7 cellular contexts compared by ENCODE assay signal in genomic region chr21:6020953-6021716, GRCh38.
DNase-seq lines count a peak whose midpoint lies in the region; ATAC-seq and TF ChIP-seq lines count a peak whose summit lies in the region.
"Not testable (repeated sequence)": the region's sequence is repeated elsewhere in the genome, so short reads cannot be mapped to it uniquely, and the experiment has no call there.

No MANE protein-coding gene starts in this region.

- not testable (repeated sequence) for H3K9me3 ChIP-seq in IMR-90 (ENCODE audit: control insufficient read depth, insufficient read depth, low read length); heart right ventricle; left lung; upper lobe of left lung

- in situ Hi-C loops in IMR-90 (cut with MboI; ENCODE audit: low sequenced_read_pairs): not testable (repeated sequence)

- H2AFZ ChIP-seq in IMR-90 (replicated peaks; ENCODE audit: low read length, poor library complexity): not testable (repeated sequence)

- not testable (repeated sequence) for DNase-seq in IMR-90; heart right ventricle; left lung; omental fat pad (ENCODE audit: low spot score); upper lobe of left lung

- H3K79me1 ChIP-seq in IMR-90 (ENCODE audit: low read depth in 1 of 2, low read length in 2 of 2): not testable (repeated sequence)

- H4K5ac ChIP-seq in IMR-90 (ENCODE audit: low read depth, low read length): not testable (repeated sequence)

- not testable (repeated sequence) for TF ChIP-seq CTCF in IMR-90 (conservative IDR thresholded peaks at IDR 0.05; ENCODE audit: low read depth, low read length); heart right ventricle (IDR thresholded peaks at IDR 0.05); left lung (IDR thresholded peaks at IDR 0.05); omental fat pad (IDR thresholded peaks at IDR 0.05); upper lobe of left lung (IDR thresholded peaks at IDR 0.05)

- H3K56ac ChIP-seq in IMR-90 (ENCODE audit: extremely low read depth, insufficient read depth, low read length): not testable (repeated sequence)

- no CpG with 5 or more reads among the region's 10 CpGs for WGBS in IMR-90 (ENCODE audit: extremely low coverage in 2 of 2, insufficient read length in 1 of 2), 2 experiments
- WGBS in heart right ventricle, 2 donors: no CpG with 5 or more reads among the region's 10 CpGs
- WGBS in upper lobe of left lung, 2 donors: no CpG with 5 or more reads among the region's 10 CpGs

- CTCF ChIA-PET in IMR-90 (lab: Yijun Ruan, JAX): not testable (repeated sequence)

- not testable (repeated sequence) for H3K4ac ChIP-seq in IMR-90 (ENCODE audit: low read depth, low read length)

- not testable (repeated sequence) for H3K18ac ChIP-seq in IMR-90 (ENCODE audit: low read depth, low read length)

- not testable (repeated sequence) for H2BK5ac ChIP-seq in IMR-90 (ENCODE audit: low read depth, low read length, poor library complexity, severe bottlenecking)

- BruUV-seq in IMR-90 (replicated peaks; lab: Mats Ljungman, UMichigan): not testable (repeated sequence)

- H2AK9ac ChIP-seq in IMR-90 (replicated peaks; ENCODE audit: low read depth, low read length, poor library complexity): not testable (repeated sequence)

- not testable (repeated sequence) for H3K4me2 ChIP-seq in IMR-90 (ENCODE audit: low read depth, low read length)

- intact Hi-C loops in IMR-90 (cut with micrococcal nuclease); heart right ventricle (cut with DNase I); left lung (cut with DNase I): not testable (repeated sequence)

- H3K9ac ChIP-seq in IMR-90 (ENCODE audit: low read depth, low read length): not testable (repeated sequence)

- H2BK15ac ChIP-seq in IMR-90 (ENCODE audit: low read depth, low read length): not testable (repeated sequence)

- not testable (repeated sequence) for H3K36me3 ChIP-seq in IMR-90 (ENCODE audit: control insufficient read depth, insufficient read depth, low read length); heart right ventricle; left lung; upper lobe of left lung

- not testable (repeated sequence) for H3K4me1 ChIP-seq in IMR-90 (ENCODE audit: control insufficient read depth, insufficient read depth, low read length); heart right ventricle; left lung; upper lobe of left lung

- H3K9me1 ChIP-seq in IMR-90 (ENCODE audit: insufficient read depth, low read length): not testable (repeated sequence)

- not testable (repeated sequence) for H4K91ac ChIP-seq in IMR-90 (ENCODE audit: insufficient read depth, low read depth, low read length)

- not testable (repeated sequence) for H2BK120ac ChIP-seq in IMR-90 (ENCODE audit: low read depth, low read length)

- not testable (repeated sequence) for H4K8ac ChIP-seq in IMR-90 (ENCODE audit: low read depth in 2 of 2, low read length in 2 of 2)

- H3K27me3 ChIP-seq in IMR-90 (ENCODE audit: control insufficient read depth, insufficient read depth, low read length); heart right ventricle; left lung; upper lobe of left lung: not testable (repeated sequence)

- H4K20me1 ChIP-seq in IMR-90 (ENCODE audit: insufficient read depth, low read length): not testable (repeated sequence)

- dilution Hi-C loops in IMR-90 (cut with HindIII; ENCODE audit: low sequenced_read_pairs, unreplicated experiment): not testable (repeated sequence)

- not testable (repeated sequence) for TF ChIP-seq EP300 in upper lobe of left lung (IDR thresholded peaks at IDR 0.05)

- H3K4me3 ChIP-seq in IMR-90 (ENCODE audit: insufficient read depth, low read depth, low read length); heart right ventricle; left lung; upper lobe of left lung: not testable (repeated sequence)

- not testable (repeated sequence) for H3K23ac ChIP-seq in IMR-90 (ENCODE audit: low read depth, low read length)

- not testable (repeated sequence) for H2AK5ac ChIP-seq in IMR-90 (ENCODE audit: low read depth, low read length)

- H3K27ac ChIP-seq in IMR-90 (ENCODE audit: insufficient read depth, low read length); heart right ventricle; left lung; upper lobe of left lung: not testable (repeated sequence)

- not testable (repeated sequence) for H2BK20ac ChIP-seq in IMR-90 (ENCODE audit: low read depth, low read length)

- TF ChIP-seq RAD21 in IMR-90 (IDR thresholded peaks at IDR 0.05; ENCODE audit: low read length): not testable (repeated sequence)

- peak; percentile 76 for ATAC-seq in IMR-90 (ENCODE audit: low read depth)
- peak; percentile 85 for ATAC-seq in SK-N-SH treated with all-trans-retinoic acid at 6 μM for 48 hours
- ATAC-seq in esophagus mucosa: peak; percentile 89
- peak; percentile 61 to 95 (median 90) for ATAC-seq in heart right ventricle
- peak; percentile 82 for ATAC-seq in left lung
- peak; percentile 80 for ATAC-seq in omental fat pad (ENCODE audit: low FRiP score)
- peak; percentile 80 to 94 for ATAC-seq in upper lobe of left lung (ENCODE audit: low FRiP score in 2 of 2)

- H3K14ac ChIP-seq in IMR-90 (replicated peaks; ENCODE audit: low read depth, low read length): not testable (repeated sequence)

- POLR2A ChIA-PET in IMR-90 (lab: Charles Lee; ENCODE audit: unreplicated experiment): not testable (repeated sequence)

- TF ChIP-seq POLR2A in IMR-90 (IDR thresholded peaks at IDR 0.05; ENCODE audit: low read depth, low read length); upper lobe of left lung (IDR thresholded peaks at IDR 0.05): not testable (repeated sequence)
